Comparison of ENCODE assay signal across 25 cellular contexts in the genomic region with DNA sequence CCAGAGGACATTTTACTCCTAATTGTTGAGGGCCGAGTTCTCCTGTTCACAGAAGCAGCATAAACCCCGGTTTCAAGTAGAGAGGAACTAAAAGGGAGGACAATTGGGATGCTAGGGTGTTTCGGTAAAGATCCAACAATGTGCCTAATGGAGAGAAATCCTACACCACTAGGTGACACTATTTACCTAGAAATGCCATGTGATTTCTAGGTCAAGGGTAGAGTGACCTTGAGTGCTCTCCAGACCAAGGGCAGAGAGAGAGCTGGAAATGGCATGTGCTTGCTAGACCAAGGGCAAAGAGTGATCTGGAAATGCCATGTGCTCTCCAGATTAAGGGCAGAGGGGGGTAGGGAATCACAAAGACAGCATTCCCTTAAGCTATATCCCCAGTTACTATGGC.
"Had no signal": no experiment of that assay in that cellular context is flagged by ENCODE, and none has a peak within 500 bp of the region (broad histone marks: within the 10 kb centered on the region; RNA-seq: fewer than 3 reads in every experiment).

No MANE protein-coding gene starts in this region.

- H3K4me1 Mint-ChIP-seq: activated CD4-positive, alpha-beta T cell treated with anti-CD3 and anti-CD28 coated beads, Interleukin-2, amount 10 ng/mL, durations not matched to agents 24 days and 14 days; mesothelial cell of epicardium; nephron progenitor cell had no signal

- H3K27ac ChIP-seq: body of pancreas, tibial artery had no signal

- H3K27me3 Mint-ChIP-seq: activated CD4-positive, alpha-beta T cell treated with anti-CD3 and anti-CD28 coated beads, Interleukin-2, amount 10 ng/mL, durations not matched to agents 24 days and 14 days; activated CD8-positive, alpha-beta T cell treated with anti-CD3 and anti-CD28 coated beads for 36 hours; activated T-cell treated with anti-CD3 and anti-CD28 coated beads, Interleukin-2, amount 50 U/mL, for 24 hours had no signal

- DNase-seq: activated CD4-positive, alpha-beta T cell treated with anti-CD3 and anti-CD28 coated beads, Interleukin-2, amount 10 ng/mL, durations not matched to agents 24 days and 14 days; activated CD8-positive, alpha-beta T cell treated with anti-CD3 and anti-CD28 coated beads for 36 hours; activated naive CD4-positive, alpha-beta T cell treated with anti-CD3 and anti-CD28 coated beads for 36 hours; activated T-cell treated with anti-CD3 and anti-CD28 coated beads, Interleukin-2, amount 50 U/mL, for 24 hours; body of pancreas; central memory CD4-positive, alpha-beta T cell; erythroblast; foreskin melanocyte; hypothalamus; kidney; nephron progenitor cell; nucleus accumbens; posterior cingulate gyrus; retina; stimulated activated CD4-positive, alpha-beta T cell treated with anti-CD3 and anti-CD28 coated beads, Interleukin-12 subunit alpha, Interleukin-12 subunit beta, amount 100 ng/mL, for 4 hours; stimulated activated CD4-positive, alpha-beta T cell treated with anti-CD3 and anti-CD28 coated beads, Interleukin-2, amount 100 ng/mL, for 24 hours; stimulated activated naive CD4-positive, alpha-beta T cell treated with Interleukin-2 at 50 U/mL for 16 hours; substantia nigra; T1000; tibial artery had no signal

- H3K4me1 ChIP-seq: body of pancreas, tibial artery had no signal

- H3K27ac Mint-ChIP-seq: activated CD4-positive, alpha-beta T cell treated with anti-CD3 and anti-CD28 coated beads, Interleukin-2, amount 10 ng/mL, durations not matched to agents 24 days and 14 days; activated CD8-positive, alpha-beta T cell treated with anti-CD3 and anti-CD28 coated beads for 36 hours; activated naive CD4-positive, alpha-beta T cell treated with anti-CD3 and anti-CD28 coated beads for 36 hours; activated T-cell treated with anti-CD3 and anti-CD28 coated beads, Interleukin-2, amount 50 U/mL, for 24 hours; activated T-helper 2 cell treated with anti-CD3 and anti-CD28 coated beads, Interferon-gamma antibody, Interleukin-2, Interleukin-4, amounts not matched to agents 10 μg/mL and 5 μg/mL and 100 μg/mL, durations not matched to agents 14 hours and 24 hours and 36 hours; mesothelial cell of epicardium; nephron progenitor cell had no signal

- H3K4me3 ChIP-seq: body of pancreas, tibial artery had no signal

- H3K36me3 ChIP-seq: tibial artery had no signal

- H3K27me3 ChIP-seq: body of pancreas, tibial artery had no signal

- ATAC-seq: activated CD8-positive, alpha-beta T cell treated with anti-CD3 and anti-CD28 coated beads for 36 hours; body of pancreas; left lobe of liver had no signal

- H3K4me3 Mint-ChIP-seq: activated CD4-positive, alpha-beta T cell treated with anti-CD3 and anti-CD28 coated beads, Interleukin-2, amount 10 ng/mL, durations not matched to agents 24 days and 14 days; activated CD8-positive, alpha-beta T cell treated with anti-CD3 and anti-CD28 coated beads for 36 hours; activated naive CD4-positive, alpha-beta T cell treated with anti-CD3 and anti-CD28 coated beads for 36 hours; activated T-cell treated with anti-CD3 and anti-CD28 coated beads, Interleukin-2, amount 50 U/mL, for 24 hours; mesothelial cell of epicardium; nephron progenitor cell had no signal

- FAIRE-seq: colon, endometrium, kidney had no signal

- H3K9me3 Mint-ChIP-seq: activated CD4-positive, alpha-beta T cell treated with anti-CD3 and anti-CD28 coated beads, Interleukin-2, amount 10 ng/mL, durations not matched to agents 24 days and 14 days had no signal
